ENCODE assay signal across 8 cellular contexts in the genomic region with DNA sequence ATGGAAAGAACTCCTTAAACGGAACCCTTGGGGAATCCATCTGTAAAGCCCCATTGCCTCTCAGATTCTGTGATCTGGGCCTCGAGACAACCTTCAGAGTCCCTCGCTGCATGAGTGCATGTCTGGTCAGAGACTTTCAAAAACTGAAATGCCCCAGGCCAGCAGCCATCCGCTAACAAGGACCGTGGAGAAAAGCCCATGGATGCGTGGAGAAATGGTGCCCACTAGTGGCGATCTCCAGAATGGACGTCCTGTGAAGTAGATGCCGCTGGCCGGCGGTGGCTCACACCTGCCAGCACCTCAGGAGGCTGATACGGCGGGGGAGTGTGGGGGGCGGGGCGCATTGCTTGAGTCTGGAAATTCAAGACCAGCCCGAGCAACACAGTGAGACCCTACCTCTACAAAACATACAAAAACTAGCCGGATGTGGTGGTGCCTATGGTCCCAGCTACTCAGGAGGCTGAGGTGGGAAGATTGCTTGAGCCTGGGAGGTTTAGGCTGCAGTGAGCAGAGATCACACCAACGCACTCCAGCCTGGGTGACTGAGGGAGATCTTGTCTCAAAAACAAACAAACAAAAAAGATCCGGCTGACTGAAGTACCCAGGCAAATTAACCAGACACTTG. TPM values are rescaled to one million over a fixed set of nuclear protein-coding genes. Genes with fewer than 3 reads are reported as not detected.
A peak's percentile ranks its signal among the peaks of the same experiment; 100 is the strongest.
DNase-seq lines count a peak whose midpoint lies in the region; ATAC-seq and TF ChIP-seq lines count a peak whose summit lies in the region.

No MANE protein-coding gene starts in this region.

- H3K4me2 ChIP-seq in Karpas-422 (ENCODE audit: low read depth, low read length, poor library complexity, severe bottlenecking), result no peak overlapping the region

- TF ChIP-seq CTCF in neutrophil (IDR thresholded peaks at IDR 0.05), result peak; percentile 90

- H3K4me1 ChIP-seq in Karpas-422 (ENCODE audit: low read length) (peaks cover 10% of the 10 kb centered on the region), neutrophil (ENCODE audit: control insufficient read depth in 1 of 2, insufficient read depth in 1 of 2, low read depth in 1 of 2, low read length in 1 of 2) (peaks cover 0 to 9% of the 10 kb centered on the region in 2 experiments)

- DNase-seq in DMS 273 treated with DMSO at 0.1 percent for 48 hours (lab: John Stamatoyannopoulos, UW), result peak; percentile 17
- peak; percentile 92 for DNase-seq in Karpas-422
- DNase-seq in RPMI7951 (ENCODE audit: low read depth), result peak; percentile 78
- peak; percentile 74 to 80 for DNase-seq in activated T-helper 1 cell treated with anti-CD3 and anti-CD28 coated beads, Interleukin-2, amount 50 U/mL, for 16 hours (ENCODE audit: low read depth in 1 of 2, low spot score in 1 of 2)
- DNase-seq in fibroblast of the conjunctiva (ENCODE audit: low read depth), result peak; percentile 69
- peak; percentile 96 for DNase-seq in superior temporal gyrus (ENCODE audit: extremely low spot score)

- ATAC-seq in GM21526 (IDR thresholded peaks at IDR 0.05; ENCODE audit: low FRiP score, unreplicated experiment), result peak; percentile 68

- H3K36me3 ChIP-seq in Karpas-422 (ENCODE audit: insufficient read depth, low read length), result no peaks in the 10 kb centered on the region
- H3K36me3 ChIP-seq in neutrophil, result no peaks in the 10 kb centered on the region

- H3K4me3 ChIP-seq in Karpas-422 (ENCODE audit: low read length) (no peak overlapping the region), neutrophil (ENCODE audit: low read depth in 1 of 2, low read length in 1 of 2) (no peak overlapping the region)

- H4K20me1 ChIP-seq in Karpas-422 (ENCODE audit: insufficient read depth, low read depth, low read length), result no peaks in the 10 kb centered on the region

- H3K9ac ChIP-seq in Karpas-422 (ENCODE audit: low read length), result no peak overlapping the region

- H3K9me2 ChIP-seq in Karpas-422 (replicated peaks; ENCODE audit: insufficient read depth, low read length), result no peaks in the 10 kb centered on the region

- no peak overlapping the region for H2AFZ ChIP-seq in Karpas-422 (ENCODE audit: low read length)

- H3K27ac ChIP-seq in Karpas-422 (ENCODE audit: low read length) (no peak overlapping the region), neutrophil (no peak overlapping the region)

- H3K27me3 ChIP-seq in Karpas-422 (ENCODE audit: low read length), result no peaks in the 10 kb centered on the region
- peaks cover 53% of the 10 kb centered on the region for H3K27me3 ChIP-seq in neutrophil

- H3K79me2 ChIP-seq in Karpas-422 (ENCODE audit: low read length), result no peaks in the 10 kb centered on the region

- H3K9me3 ChIP-seq in Karpas-422 (ENCODE audit: low read length) (no peaks in the 10 kb centered on the region), neutrophil (no peaks in the 10 kb centered on the region)

RNA-seq across cellular contexts. Expression of gene CDC16, which starts 7.9 kb away (rescaled TPM):
- 41.9 and 57.1 TPM in 2 replicates for total RNA-seq in Karpas-422 (2014; rRNA removed; shearing (Covaris generic); ENCODE audit: low replicate concordance)
- total RNA-seq in RPMI7951 (2014; rRNA removed; shearing (Covaris generic)), result 22.4 and 27.4 TPM in 2 replicates

RNA-seq across cellular contexts. Expression of gene CFAP97D2, which starts 47.8 kb away (rescaled TPM):
- total RNA-seq in Karpas-422 (2014; rRNA removed; shearing (Covaris generic); ENCODE audit: low replicate concordance), result not detected in 2 replicates
- not detected in 2 replicates for total RNA-seq in RPMI7951 (2014; rRNA removed; shearing (Covaris generic))

RNA-seq across cellular contexts. Expression of gene UPF3A, which starts 54.6 kb away (rescaled TPM):
- total RNA-seq in Karpas-422 (2014; rRNA removed; shearing (Covaris generic); ENCODE audit: low replicate concordance), result 35.8 and 41.1 TPM in 2 replicates
- total RNA-seq in RPMI7951 (2014; rRNA removed; shearing (Covaris generic)), result 15.9 and 18.7 TPM in 2 replicates

Comparison
In these comparisons a context has a peak if more than half of its experiments do, and no peak if none do; other contexts are left out.
1. DNase-seq: peak in every context shown above with its lines; median percentile 96 in superior temporal gyrus; 92 in Karpas-422; 78 in RPMI7951; 77 in activated T-helper 1 cell treated with anti-CD3 and anti-CD28 coated beads, Interleukin-2, amount 50 U/mL, for 16 hours; 69 in fibroblast of the conjunctiva; 17 in DMS 273 treated with DMSO at 0.1 percent for 48 hours.